Comparison of ENCODE assay signal across 25 cellular contexts in the genomic region with DNA sequence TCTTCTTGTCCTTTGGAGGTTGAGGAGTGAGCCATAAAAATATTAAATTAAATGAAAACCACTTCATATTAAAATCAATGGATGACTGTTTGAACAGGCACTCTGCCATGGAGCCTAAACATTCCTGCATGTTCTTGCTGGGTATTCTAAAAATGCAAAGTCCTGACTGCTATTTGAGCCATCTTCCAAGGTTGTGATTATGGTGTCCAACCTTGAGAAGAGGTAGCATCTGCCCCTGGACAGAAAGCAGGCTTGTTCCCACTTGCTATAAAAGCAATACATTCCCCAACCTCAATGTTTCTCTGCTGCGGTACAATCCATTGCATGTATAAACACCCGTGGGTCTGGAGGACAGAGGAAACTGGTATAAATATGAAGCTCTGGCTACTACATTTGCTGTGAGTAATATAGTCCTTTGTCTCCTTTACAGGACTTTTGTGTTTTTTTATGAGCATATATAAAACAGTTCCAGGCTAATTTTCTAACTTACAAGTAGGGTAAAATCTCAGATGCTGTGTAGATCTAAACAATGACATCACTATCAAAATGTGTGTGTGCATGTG.
DNase-seq lines count a peak whose midpoint lies in the region; FAIRE-seq and TF ChIP-seq lines count a peak whose summit lies in the region.
"Had no signal": no experiment of that assay in that cellular context is flagged by ENCODE, and none has a peak within 500 bp of the region (broad histone marks: within the 10 kb centered on the region; RNA-seq: fewer than 3 reads in every experiment).

No MANE protein-coding gene starts in this region.

- TF ChIP-seq CTCF in VCaP (conservative IDR thresholded peaks at IDR 0.05) = no peak

- TF ChIP-seq POLR2A in GM12891 (IDR thresholded peaks at IDR 0.05; ENCODE audit: low read depth, low read length) = no peak

- H3K27ac ChIP-seq in GM23248 = no peak overlapping the region
- peak overlapping the region; percentile 41 for H3K27ac ChIP-seq in VCaP
- H3K27ac ChIP-seq in epithelial cell of prostate = peak overlapping the region; percentile 7
- H3K27ac ChIP-seq in neuronal stem cell (replicated peaks; ENCODE audit: low read length) = no peak overlapping the region
- H3K27ac ChIP-seq: body of pancreas, neural progenitor cell, right atrium auricular region, RWPE1, suprapubic skin had no signal

- H3K9ac ChIP-seq in GM23248 (no peak overlapping the region), neuronal stem cell (ENCODE audit: low read depth, low read length, poor library complexity) (no peak overlapping the region)
- H3K9ac ChIP-seq: neural progenitor cell had no signal

- WGBS in GM23248 (ENCODE audit: low coverage in 1 of 2, low lambda C conversion rate in 2 of 2, missing lambda C conversion rate in 2 of 2), 2 experiments = 50 to 60% methylated on average over 2 of the region's 2 CpGs
- WGBS in neuronal stem cell (ENCODE audit: extremely low coverage in 2 of 2, insufficient read length in 2 of 2, insufficient replicate concordance in 1 of 2), 2 donors = no CpG with 5 or more reads among the region's 2 CpGs

- no peak overlapping the region for H2AK5ac ChIP-seq in neuronal stem cell (ENCODE audit: low read depth, low read length)

- H3K4me2 ChIP-seq in GM23248 (ENCODE audit: unreplicated experiment) = no peak overlapping the region
- no peak overlapping the region for H3K4me2 ChIP-seq in neuronal stem cell (ENCODE audit: insufficient read depth, low read length, poor library complexity, severe bottlenecking)
- H3K4me2 ChIP-seq: neural progenitor cell had no signal

- FAIRE-seq in GM12891 (lab: Jason Lieb, UNC) = no peak
- FAIRE-seq: K562 had no signal

- peak; percentile 3 for DNase-seq in GM23248
- no peak for DNase-seq in epithelial cell of prostate (ENCODE audit: low read depth, low spot score)
- no peak for DNase-seq in neuronal stem cell (ENCODE audit: low spot score)
- no peak for DNase-seq in H4 (ENCODE audit: low spot score)
- no peak for DNase-seq in GM12891 (ENCODE audit: insufficient read length, low spot score)
- DNase-seq in activated CD4-positive, alpha-beta T cell treated with anti-CD3 and anti-CD28 coated beads, Interleukin-2, amount 50 U/mL, for 4 hours = no peak
- DNase-seq: activated CD4-positive, CD25-positive, alpha-beta regulatory T cell; activated CD8-positive, alpha-beta memory T cell treated with anti-CD3 and anti-CD28 coated beads, Interleukin-2, amount 10 ng/mL, durations not matched to agents 7 days and 5 days; activated naive CD4-positive, alpha-beta T cell; activated naive CD8-positive, alpha-beta T cell treated with anti-CD3 and anti-CD28 coated beads, Interleukin-2, amount 50 U/mL, for 24 hours; activated T-cell treated with anti-CD3 and anti-CD28 coated beads, Interleukin-2, amount 50 U/mL, for 72 hours; body of pancreas; cerebellar nuclear complex; immature natural killer cell; NCI-H187; NCI-H446 treated with DMSO at 0.1 percent for 48 hours; posterior cingulate gyrus; stimulated activated CD4-positive, alpha-beta T cell treated with anti-CD3 and anti-CD28 coated beads, Interleukin-1b, Interleukin-23, amount 100 ng/mL, for 48 hours; stimulated activated naive CD4-positive, alpha-beta T cell treated with Interleukin-2 at 50 U/mL for 16 hours had no signal

- no peak overlapping the region for H4K8ac ChIP-seq in neuronal stem cell (ENCODE audit: low read depth, low read length)

- H3K79me1 ChIP-seq in neuronal stem cell (ENCODE audit: low read depth, low read length) = no peaks in the 10 kb centered on the region

- no peaks in the 10 kb centered on the region for H3K79me2 ChIP-seq in GM23248 (ENCODE audit: insufficient read depth)

- H2BK12ac ChIP-seq in neuronal stem cell (ENCODE audit: low read length) = no peak overlapping the region

- no peak overlapping the region for H3K23ac ChIP-seq in neuronal stem cell (ENCODE audit: low read depth, low read length, poor library complexity)

- H3K18ac ChIP-seq in neuronal stem cell (ENCODE audit: low read length) = no peak overlapping the region

- H3K9me3 ChIP-seq in GM23248 (ENCODE audit: low read depth) (no peaks in the 10 kb centered on the region), neuronal stem cell (replicated peaks in 1 of 2; ENCODE audit: control insufficient read depth in 2 of 2, insufficient read depth in 1 of 2, low read depth in 1 of 2, low read length in 2 of 2) (no peaks in the 10 kb centered on the region)
- H3K9me3 ChIP-seq: body of pancreas, right atrium auricular region, suprapubic skin had no signal

- no peak overlapping the region for H3K14ac ChIP-seq in neuronal stem cell (ENCODE audit: low read length)

- H3K4me3 ChIP-seq in GM23248 = no peak overlapping the region
- H3K4me3 ChIP-seq in neuronal stem cell (ENCODE audit: low read length in 2 of 2) = no peak overlapping the region
- H3K4me3 ChIP-seq: body of pancreas, K562, neural progenitor cell, right atrium auricular region, suprapubic skin had no signal

- H3K27me3 ChIP-seq in GM23248 (replicated peaks; ENCODE audit: insufficient read depth) = no peaks in the 10 kb centered on the region
- no peaks in the 10 kb centered on the region for H3K27me3 ChIP-seq in neuronal stem cell (ENCODE audit: control insufficient read depth in 3 of 3, insufficient read depth in 3 of 3, low read depth in 1 of 3, low read length in 3 of 3)
- H3K27me3 ChIP-seq: body of pancreas, neural progenitor cell, right atrium auricular region, suprapubic skin had no signal

- H2BK5ac ChIP-seq in neuronal stem cell (ENCODE audit: low read length) = no peak overlapping the region

- H2BK120ac ChIP-seq in neuronal stem cell (ENCODE audit: low read depth, low read length) = no peak overlapping the region

- no peaks in the 10 kb centered on the region for H3F3A ChIP-seq in GM23248 (ENCODE audit: insufficient read depth)

- H3K36me3 ChIP-seq in GM23248 (ENCODE audit: low read depth) (no peaks in the 10 kb centered on the region), neuronal stem cell (replicated peaks in 1 of 2; ENCODE audit: control insufficient read depth in 2 of 2, insufficient read depth in 2 of 2, low read length in 2 of 2) (no peaks in the 10 kb centered on the region)
- H3K36me3 ChIP-seq: neural progenitor cell, right atrium auricular region, suprapubic skin had no signal

- H4K20me1 ChIP-seq in GM23248 (ENCODE audit: insufficient read depth) = no peaks in the 10 kb centered on the region

- H4K91ac ChIP-seq in neuronal stem cell (ENCODE audit: low read depth, low read length, poor library complexity) = no peak overlapping the region

- H3K4me1 ChIP-seq in GM23248 (ENCODE audit: insufficient read depth) (peaks cover 6% of the 10 kb centered on the region; the same call in 1 of the 2 replicates), neuronal stem cell (ENCODE audit: control insufficient read depth in 2 of 2, insufficient read depth in 1 of 2, low read depth in 1 of 2, low read length in 2 of 2) (no peaks in the 10 kb centered on the region)
- H3K4me1 ChIP-seq: body of pancreas, neural progenitor cell, right atrium auricular region, suprapubic skin had no signal

- H3K9me2 ChIP-seq in GM23248 (ENCODE audit: insufficient read depth) = no peaks in the 10 kb centered on the region

- no peak overlapping the region for H2BK15ac ChIP-seq in neuronal stem cell (ENCODE audit: low read length)

- no peak overlapping the region for H3K4ac ChIP-seq in neuronal stem cell (ENCODE audit: low read length)

- H2AFZ ChIP-seq in GM23248 (peak overlapping the region; percentile 40), neuronal stem cell (ENCODE audit: low read length) (peak overlapping the region; percentile 57)
- H2AFZ ChIP-seq: neural progenitor cell had no signal

- in situ Hi-C loops in GM23248 (cut with MboI) = no loop called here

TF ChIP-seq in GM12891, 5 proteins besides CTCF, POLR2A, EP300 and RAD21:
- no peak for TF ChIP-seq TAF1 (IDR thresholded peaks at IDR 0.05; ENCODE audit: low read depth, low read length)
- no peak for TF ChIP-seq POU2F2 (IDR thresholded peaks at IDR 0.05; ENCODE audit: low read depth, low read length)
- TF ChIP-seq PAX5 (IDR thresholded peaks at IDR 0.05; ENCODE audit: insufficient read depth, low read length, severe bottlenecking) = no peak
- TF ChIP-seq SPI1 (IDR thresholded peaks at IDR 0.05; ENCODE audit: low read depth, low read length) = no peak

Comparison
In these comparisons a context has a peak if more than half of its experiments do, and no peak if none do; other contexts are left out.
1. H3K27ac ChIP-seq: peak in VCaP (single experiment) and epithelial cell of prostate (single experiment); none in GM23248 (single experiment) and neuronal stem cell (single experiment).